ENCODE assay signal across 9 cellular contexts in the genomic region with DNA sequence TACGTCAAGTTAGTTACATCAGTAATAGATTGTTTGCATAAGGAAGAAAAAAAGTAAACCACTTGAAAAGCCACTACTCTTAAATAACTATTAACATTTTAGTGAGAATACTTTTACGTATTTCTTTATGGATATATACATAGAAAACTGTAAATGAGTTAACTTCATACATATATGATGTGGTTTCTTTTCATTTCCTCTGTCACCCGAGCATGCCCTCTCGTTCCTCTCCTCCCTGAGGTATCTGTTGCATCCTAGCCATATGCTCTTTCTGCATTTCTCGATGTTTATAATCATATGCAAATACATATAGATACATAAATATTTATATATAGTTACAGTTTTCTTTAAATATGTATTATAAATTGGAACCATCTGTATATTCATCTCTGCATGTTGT.
"Had no signal": no experiment of that assay in that cellular context is flagged by ENCODE, and none has a peak within 500 bp of the region (broad histone marks: within the 10 kb centered on the region; RNA-seq: fewer than 3 reads in every experiment).

No MANE protein-coding gene starts in this region.

- H3K27ac ChIP-seq: sigmoid colon had no signal

- DNase-seq: activated CD4-positive, alpha-beta T cell treated with anti-CD3 and anti-CD28 coated beads, Interleukin-2, amount 50 U/mL, for 4 hours; activated naive CD4-positive, alpha-beta T cell treated with Interleukin-2 at 50 U/mL for 16 hours; activated T-cell treated with anti-CD3 and anti-CD28 coated beads for 4 hours; dermis blood vessel endothelial cell; left cardiac atrium; sigmoid colon had no signal

- H3K4me3 Mint-ChIP-seq: nephron had no signal

- H3K27ac Mint-ChIP-seq: activated T-helper 2 cell treated with anti-CD3 and anti-CD28 coated beads, Interferon-gamma antibody, Interleukin-2, Interleukin-4, amounts not matched to agents 10 μg/mL and 5 μg/mL and 100 μg/mL, durations not matched to agents 14 hours and 24 hours and 36 hours; nephron had no signal

- H3K9me3 Mint-ChIP-seq: activated T-helper 2 cell treated with anti-CD3 and anti-CD28 coated beads, Interferon-gamma antibody, Interleukin-2, Interleukin-4, amounts not matched to agents 10 μg/mL and 5 μg/mL and 100 μg/mL, durations not matched to agents 14 hours and 24 hours and 36 hours; nephron had no signal

- H3K36me3 ChIP-seq: breast epithelium had no signal

- H3K9me3 ChIP-seq: breast epithelium, sigmoid colon had no signal

- H3K4me3 ChIP-seq: breast epithelium, sigmoid colon had no signal

- H3K4me1 Mint-ChIP-seq: nephron had no signal

- H3K4me1 ChIP-seq: breast epithelium had no signal

- H3K27me3 ChIP-seq: breast epithelium, sigmoid colon had no signal
